In the genomic region with DNA sequence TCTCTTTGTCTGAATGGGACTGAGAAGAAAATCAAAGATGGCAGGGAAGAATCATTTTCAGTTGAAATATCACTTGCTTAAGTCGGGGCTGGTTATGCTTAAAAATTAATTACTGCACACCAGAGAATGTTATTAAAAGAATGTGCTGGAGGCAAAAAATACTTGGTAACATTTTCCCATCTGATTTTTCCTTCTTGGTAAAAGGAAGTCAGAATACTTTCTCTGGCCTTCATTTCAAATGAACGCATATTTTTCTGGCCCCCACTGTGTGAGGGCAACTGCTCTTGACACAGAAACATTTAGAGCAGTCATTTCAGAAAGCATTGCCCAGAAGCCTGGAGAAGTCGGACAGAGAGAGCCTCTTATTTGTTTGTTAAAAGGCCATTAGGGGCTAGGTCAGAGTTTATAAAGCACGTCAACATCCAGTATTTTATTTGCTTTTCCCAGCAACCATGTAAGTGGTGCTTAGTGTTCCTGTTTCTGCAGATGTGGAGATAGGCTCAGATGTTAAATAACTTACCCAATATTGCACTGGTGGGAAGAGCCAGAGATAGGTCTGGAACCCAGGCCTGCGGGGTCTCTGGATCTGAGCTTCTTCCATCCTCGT, we compare ENCODE assay signal across 36 cellular contexts. TPM values are rescaled to one million over a fixed set of nuclear protein-coding genes. Genes with fewer than 3 reads are reported as not detected.
DNase-seq lines count a peak whose midpoint lies in the region; FAIRE-seq and TF ChIP-seq lines count a peak whose summit lies in the region.
"Had no signal": no experiment of that assay in that cellular context is flagged by ENCODE, and none has a peak within 500 bp of the region (broad histone marks: within the 10 kb centered on the region; RNA-seq: fewer than 3 reads in every experiment).

No MANE protein-coding gene starts in this region.

- H4K8ac ChIP-seq in mesenchymal stem cell (ENCODE audit: low read length), result no peak overlapping the region

- H3K27me3 Mint-ChIP-seq in astrocyte (ENCODE audit: low read depth, unreplicated experiment), result no peaks in the 10 kb centered on the region
- no peaks in the 10 kb centered on the region for H3K27me3 Mint-ChIP-seq in activated CD4-positive, alpha-beta memory T cell treated with anti-CD3 and anti-CD28 coated beads, Interleukin-2, amount 10 ng/mL, durations not matched to agents 7 days and 5 days
- H3K27me3 Mint-ChIP-seq: activated CD4-positive, alpha-beta T cell treated with anti-CD3 and anti-CD28 coated beads, Interleukin-2, amount 10 ng/mL, durations not matched to agents 24 days and 14 days; activated naive CD8-positive, alpha-beta T cell treated with anti-CD3 and anti-CD28 coated beads, Interleukin-2, amount 10 ng/mL, durations not matched to agents 7 days and 5 days; CD4-positive, CD25-positive, alpha-beta regulatory T cell; central memory CD8-positive, alpha-beta T cell had no signal

- H2BK15ac ChIP-seq in mesenchymal stem cell (ENCODE audit: low read depth, poor library complexity, severe bottlenecking), result no peak overlapping the region

- TF ChIP-seq CTCF in astrocyte (IDR thresholded peaks at IDR 0.05; ENCODE audit: insufficient read depth, low read depth, low read length), result no peak
- no peak for TF ChIP-seq CTCF in spleen (IDR thresholded peaks at IDR 0.05 in 8 of 11, conservative IDR thresholded peaks at IDR 0.05 in 3 of 11)

- H3K4me3 Mint-ChIP-seq in astrocyte (ENCODE audit: unreplicated experiment), result no peak overlapping the region
- H3K4me3 Mint-ChIP-seq in activated CD4-positive, alpha-beta memory T cell treated with anti-CD3 and anti-CD28 coated beads, Interleukin-2, amount 10 ng/mL, durations not matched to agents 7 days and 5 days, result no peak overlapping the region
- H3K4me3 Mint-ChIP-seq: activated CD4-positive, alpha-beta T cell treated with anti-CD3 and anti-CD28 coated beads, Interleukin-2, amount 10 ng/mL, durations not matched to agents 24 days and 14 days; activated naive CD8-positive, alpha-beta T cell treated with anti-CD3 and anti-CD28 coated beads, Interleukin-2, amount 10 ng/mL, durations not matched to agents 7 days and 5 days; CD4-positive, CD25-positive, alpha-beta regulatory T cell; central memory CD8-positive, alpha-beta T cell; natural killer cell treated with Interleukin-12 subunit alpha and Interleukin-12 subunit beta and Interleukin-15 and Interleukin-18, amount 100 ng/mL, for 72 hours had no signal

- POLR2A ChIA-PET in activated CD4-positive, alpha-beta memory T cell treated with anti-CD3 and anti-CD28 coated beads, Interleukin-2, amount 10 ng/mL, durations not matched to agents 7 days and 5 days (lab: Charles Lee), result no interaction called here

- in situ Hi-C loops in G401 (cut with HindIII; ENCODE audit: low sequenced_read_pairs), result no loop called here

- no peak overlapping the region for H3K4ac ChIP-seq in mesenchymal stem cell (ENCODE audit: low read depth in 1 of 2, low read length in 2 of 2)

- peak overlapping the region; percentile 3 to 49 for H3K18ac ChIP-seq in mesenchymal stem cell (ENCODE audit: low read depth in 1 of 2, low read length in 2 of 2)

- H3K4me1 Mint-ChIP-seq in astrocyte (ENCODE audit: low read depth, unreplicated experiment), result peaks cover 9% of the 10 kb centered on the region
- no peaks in the 10 kb centered on the region for H3K4me1 Mint-ChIP-seq in activated CD4-positive, alpha-beta memory T cell treated with anti-CD3 and anti-CD28 coated beads, Interleukin-2, amount 10 ng/mL, durations not matched to agents 7 days and 5 days
- H3K4me1 Mint-ChIP-seq: activated naive CD8-positive, alpha-beta T cell treated with anti-CD3 and anti-CD28 coated beads, Interleukin-2, amount 10 ng/mL, durations not matched to agents 7 days and 5 days; CD4-positive, CD25-positive, alpha-beta regulatory T cell; central memory CD8-positive, alpha-beta T cell had no signal

- H3K4me2 ChIP-seq in astrocyte (ENCODE audit: low read length) (peak overlapping the region; percentile 3), mesenchymal stem cell (ENCODE audit: low read length, poor library complexity, severe bottlenecking) (no peak overlapping the region)
- H3K4me2 ChIP-seq: smooth muscle cell had no signal

- H3K27ac Mint-ChIP-seq in astrocyte (ENCODE audit: unreplicated experiment), result peak overlapping the region; percentile 31
- no peak overlapping the region for H3K27ac Mint-ChIP-seq in activated CD4-positive, alpha-beta memory T cell treated with anti-CD3 and anti-CD28 coated beads, Interleukin-2, amount 10 ng/mL, durations not matched to agents 7 days and 5 days
- H3K27ac Mint-ChIP-seq: activated CD4-positive, alpha-beta T cell treated with anti-CD3 and anti-CD28 coated beads, Interleukin-2, amount 10 ng/mL, durations not matched to agents 24 days and 14 days; activated naive CD8-positive, alpha-beta T cell treated with anti-CD3 and anti-CD28 coated beads, Interleukin-2, amount 10 ng/mL, durations not matched to agents 7 days and 5 days; natural killer cell treated with Interleukin-12 subunit alpha and Interleukin-12 subunit beta and Interleukin-15 and Interleukin-18, amount 100 ng/mL, for 72 hours had no signal

- CTCF ChIA-PET in activated CD4-positive, alpha-beta memory T cell treated with anti-CD3 and anti-CD28 coated beads, Interleukin-2, amount 10 ng/mL, durations not matched to agents 7 days and 5 days (lab: Charles Lee), result no interaction called here

- H3K36me3 Mint-ChIP-seq in astrocyte (ENCODE audit: low read depth, unreplicated experiment), result peaks cover 21% of the 10 kb centered on the region
- H3K36me3 Mint-ChIP-seq in activated CD4-positive, alpha-beta memory T cell treated with anti-CD3 and anti-CD28 coated beads, Interleukin-2, amount 10 ng/mL, durations not matched to agents 7 days and 5 days (ENCODE audit: low read depth), result peaks cover 16% of the 10 kb centered on the region
- H3K36me3 Mint-ChIP-seq: natural killer cell treated with Interleukin-12 subunit alpha and Interleukin-12 subunit beta and Interleukin-15 and Interleukin-18, amount 100 ng/mL, for 72 hours had no signal

- 11% methylated on average over 5 of the region's 6 CpGs for WGBS in mesenchymal stem cell
- 75 to 78% (median 77%) methylated on average over 6 of the region's 6 CpGs for WGBS in spleen, 5 donors

- no peak overlapping the region for H3K4me3 ChIP-seq in astrocyte (ENCODE audit: insufficient read depth, low read depth, low read length)
- no peak overlapping the region for H3K4me3 ChIP-seq in mesenchymal stem cell (ENCODE audit: insufficient read depth in 1 of 2, low read depth in 1 of 2, low read length in 2 of 2)
- no peak overlapping the region for H3K4me3 ChIP-seq in spleen
- H3K4me3 ChIP-seq: esophagus squamous epithelium, heart right ventricle, pancreas, smooth muscle cell, thoracic aorta had no signal

- no peak for TF ChIP-seq POLR2A in spleen (IDR thresholded peaks at IDR 0.05)

- peaks cover 2% of the 10 kb centered on the region for H3K27me3 ChIP-seq in astrocyte (ENCODE audit: insufficient read depth, low read length)
- H3K27me3 ChIP-seq in mesenchymal stem cell (ENCODE audit: control insufficient read depth in 1 of 2, insufficient read depth in 1 of 2, low read length in 2 of 2), result peaks cover 20 to 37% of the 10 kb centered on the region in 2 experiments
- no peaks in the 10 kb centered on the region for H3K27me3 ChIP-seq in spleen (replicated peaks in 1 of 7)
- H3K27me3 ChIP-seq: pancreas had no signal

- no peak overlapping the region for H3K23ac ChIP-seq in mesenchymal stem cell (ENCODE audit: low read length in 2 of 2)

- H3K9me3 Mint-ChIP-seq in astrocyte (ENCODE audit: unreplicated experiment), result no peaks in the 10 kb centered on the region
- no peaks in the 10 kb centered on the region for H3K9me3 Mint-ChIP-seq in activated CD4-positive, alpha-beta memory T cell treated with anti-CD3 and anti-CD28 coated beads, Interleukin-2, amount 10 ng/mL, durations not matched to agents 7 days and 5 days
- H3K9me3 Mint-ChIP-seq: activated CD4-positive, alpha-beta T cell treated with anti-CD3 and anti-CD28 coated beads, Interleukin-2, amount 10 ng/mL, durations not matched to agents 24 days and 14 days; activated naive CD8-positive, alpha-beta T cell treated with anti-CD3 and anti-CD28 coated beads, Interleukin-2, amount 10 ng/mL, durations not matched to agents 7 days and 5 days; central memory CD8-positive, alpha-beta T cell; natural killer cell treated with Interleukin-12 subunit alpha and Interleukin-12 subunit beta and Interleukin-15 and Interleukin-18, amount 100 ng/mL, for 72 hours had no signal

- intact Hi-C loops in spleen (cut with DNase I; ENCODE audit: low total_unique reads), result no loop called here

- H3K79me1 ChIP-seq in mesenchymal stem cell (replicated peaks; ENCODE audit: low read length, poor library complexity, severe bottlenecking), result no peaks in the 10 kb centered on the region

- H3K9me3 ChIP-seq in astrocyte (ENCODE audit: insufficient read depth, low read depth, low read length), result no peaks in the 10 kb centered on the region
- no peaks in the 10 kb centered on the region for H3K9me3 ChIP-seq in mesenchymal stem cell (ENCODE audit: control insufficient read depth, low read length)
- no peaks in the 10 kb centered on the region for H3K9me3 ChIP-seq in spleen
- H3K9me3 ChIP-seq: esophagus squamous epithelium, heart right ventricle, pancreas, thoracic aorta had no signal

- H3K36me3 ChIP-seq in astrocyte (ENCODE audit: insufficient read depth, low read length), result no peaks in the 10 kb centered on the region
- H3K36me3 ChIP-seq in mesenchymal stem cell (ENCODE audit: control insufficient read depth in 1 of 2, insufficient read depth in 2 of 2, low read depth in 1 of 2, low read length in 2 of 2), result no peaks in the 10 kb centered on the region
- H3K36me3 ChIP-seq in spleen, result peaks cover 0 to 8% (median 0%) of the 10 kb centered on the region in 6 donors
- H3K36me3 ChIP-seq: esophagus squamous epithelium, heart right ventricle, pancreas, thoracic aorta had no signal

- DNase-seq in NCI-H510A treated with DMSO at 0.1 percent for 48 hours (lab: John Stamatoyannopoulos, UW), result peak; percentile 24
- no peak for DNase-seq in NCI-H510A (lab: John Stamatoyannopoulos, UW)
- no peak for DNase-seq in astrocyte (ENCODE audit: low read depth)
- DNase-seq in mesenchymal stem cell, result peak; percentile 65
- no peak for DNase-seq in spleen
- DNase-seq in G401 (ENCODE audit: low spot score), result no peak
- DNase-seq in activated CD4-positive, alpha-beta memory T cell treated with anti-CD3 and anti-CD28 coated beads, Interleukin-2, amount 10 ng/mL, durations not matched to agents 7 days and 5 days, result no peak
- DNase-seq in activated CD4-positive, alpha-beta T cell treated with anti-CD3 and anti-CD28 coated beads for 1 hour, result no peak
- DNase-seq: 8988T; activated CD4-positive, alpha-beta T cell treated with anti-CD3 and anti-CD28 coated beads, Interleukin-2, amount 10 ng/mL, durations not matched to agents 24 days and 14 days; activated effector memory CD4-positive, alpha-beta T cell treated with anti-CD3 and anti-CD28 coated beads, Interleukin-2, amount 50 U/mL, for 16 hours; activated naive CD8-positive, alpha-beta T cell treated with anti-CD3 and anti-CD28 coated beads, Interleukin-2, amount 10 ng/mL, durations not matched to agents 7 days and 5 days; CD4-positive, CD25-positive, alpha-beta regulatory T cell; dermis blood vessel endothelial cell; esophagus squamous epithelium; GOT3; heart right ventricle; kidney; NCI-H1092 treated with DMSO at 0.1 percent for 48 hours; NCI-H187 treated with DMSO at 0.1 percent for 48 hours; NCI-H2171 treated with DMSO at 0.1 percent for 48 hours; pancreas; Right ventricle myocardium superior; stimulated activated CD4-positive, alpha-beta T cell treated with anti-CD3 and anti-CD28 coated beads, Interleukin-1b, Interleukin-23, amount 100 ng/mL, for 48 hours; stimulated activated naive CD8-positive, alpha-beta T cell treated with anti-CD3 and anti-CD28 coated beads, Interleukin-15, Interleukin-2, amounts not matched to agents 100 U/mL and 50 U/mL, for 24 hours; T-helper 9 cell had no signal

- H3K4me1 ChIP-seq in astrocyte (ENCODE audit: insufficient read depth, low read length) (no peaks in the 10 kb centered on the region), mesenchymal stem cell (ENCODE audit: control insufficient read depth, insufficient read depth, low read depth, low read length) (no peaks in the 10 kb centered on the region), spleen (peaks cover 0 to 4% (median 0%) of the 10 kb centered on the region in 6 donors)
- H3K4me1 ChIP-seq: heart right ventricle, pancreas had no signal

- H2BK12ac ChIP-seq in mesenchymal stem cell (ENCODE audit: low read length in 2 of 2), result no peak overlapping the region

- H2BK120ac ChIP-seq in mesenchymal stem cell (ENCODE audit: low read depth, low read length), result no peak overlapping the region

- H3K14ac ChIP-seq in mesenchymal stem cell (ENCODE audit: low read length in 2 of 2), result no peak overlapping the region

- no peak for FAIRE-seq in astrocyte (lab: Jason Lieb, UNC)
- FAIRE-seq: endometrium, frontal cortex, GM18507, kidney, pancreas, urothelium cell line had no signal

- no peak overlapping the region for H4K91ac ChIP-seq in mesenchymal stem cell (ENCODE audit: low read length)

- H2BK5ac ChIP-seq in mesenchymal stem cell (ENCODE audit: low read depth, low read length, poor library complexity, severe bottlenecking), result no peak overlapping the region

- no peak overlapping the region for H2AFZ ChIP-seq in astrocyte (ENCODE audit: low read depth, low read length)
- H2AFZ ChIP-seq in mesenchymal stem cell (ENCODE audit: low read depth, low read length), result no peak overlapping the region

- no peak overlapping the region for H3K9ac ChIP-seq in astrocyte (ENCODE audit: low read length)
- no peak overlapping the region for H3K9ac ChIP-seq in mesenchymal stem cell (ENCODE audit: low read length)

- no peak overlapping the region for H2AK5ac ChIP-seq in mesenchymal stem cell (ENCODE audit: low read length, severe bottlenecking)

- H3K27ac ChIP-seq in astrocyte (ENCODE audit: low read depth, low read length), result peak overlapping the region; percentile 25
- H3K27ac ChIP-seq in mesenchymal stem cell (ENCODE audit: low read length, poor library complexity, severe bottlenecking), result peak overlapping the region; percentile 19
- peak overlapping the region in 6 of 8 donors; percentile 23 to 73 (median 67) for H3K27ac ChIP-seq in spleen
- H3K27ac ChIP-seq: esophagus squamous epithelium, heart right ventricle, pancreas, thoracic aorta had no signal

- no peaks in the 10 kb centered on the region for H4K20me1 ChIP-seq in astrocyte (ENCODE audit: insufficient read depth, low read length)

- H3K79me2 ChIP-seq in astrocyte (ENCODE audit: insufficient read depth, low read length), result no peaks in the 10 kb centered on the region

RNA-seq across cellular contexts. Expression of a gene that starts 32.9 kb away (rescaled TPM):
- total RNA-seq in astrocyte, result 1.1 and 1.2 TPM in 2 replicates
- polyA plus RNA-seq in mesenchymal stem cell (2013, experiment 1 of 2), result 22.6 TPM
- 21.2 TPM for polyA plus RNA-seq in mesenchymal stem cell (2013, experiment 2 of 2)
- 1 to 10 TPM in 6 of 7 donors, under 1 TPM in 1; 0.46 to 3.5 (median 1.6) TPM for total RNA-seq in spleen
- polyA plus RNA-seq in spleen, result 1 to 10 TPM; 1.2 to 3.5 (median 2.7) TPM
- total RNA-seq in G401 (2014; rRNA removed; shearing (Covaris generic)), result 21.3 and 28.7 TPM in 2 replicates
- total RNA-seq in activated CD4-positive, alpha-beta memory T cell treated with anti-CD3 and anti-CD28 coated beads, Interleukin-2, amount 10 ng/mL, durations not matched to agents 7 days and 5 days, result under 1 TPM in 1 of 2 experiments, not detected in 1; 0.20 TPM
- total RNA-seq: activated CD4-positive, alpha-beta T cell treated with anti-CD3 and anti-CD28 coated beads, Interleukin-2, amount 10 ng/mL, durations not matched to agents 24 days and 14 days; activated CD8-positive, alpha-beta memory T cell treated with anti-CD3 and anti-CD28 coated beads for 36 hours; activated naive CD8-positive, alpha-beta T cell treated with anti-CD3 and anti-CD28 coated beads, Interleukin-2, amount 10 ng/mL, durations not matched to agents 7 days and 5 days; CD4-positive, CD25-positive, alpha-beta regulatory T cell; dermis blood vessel endothelial cell; mononuclear cell; natural killer cell treated with Interleukin-12 subunit alpha and Interleukin-12 subunit beta and Interleukin-15 and Interleukin-18, amount 100 ng/mL, for 72 hours; Right ventricle myocardium superior; thoracic aorta had no signal
- polyA plus RNA-seq: CD4-positive, CD25-positive, alpha-beta regulatory T cell; heart right ventricle had no signal

Comparison
In these comparisons a context has a peak if more than half of its experiments do, and no peak if none do; other contexts are left out.
1. DNase-seq: peak in NCI-H510A treated with DMSO at 0.1 percent for 48 hours (single experiment) and mesenchymal stem cell (single experiment); none in NCI-H510A (single experiment), astrocyte (single experiment), spleen (single experiment), G401 (single experiment), activated CD4-positive, alpha-beta memory T cell treated with anti-CD3 and anti-CD28 coated beads, Interleukin-2, amount 10 ng/mL, durations not matched to agents 7 days and 5 days (single experiment) and activated CD4-positive, alpha-beta T cell treated with anti-CD3 and anti-CD28 coated beads for 1 hour (single experiment).
2. Peak in every context shown above with its lines, with median percentiles within 50 percentile points of each other: H3K27ac ChIP-seq.